In the genomic region with DNA sequence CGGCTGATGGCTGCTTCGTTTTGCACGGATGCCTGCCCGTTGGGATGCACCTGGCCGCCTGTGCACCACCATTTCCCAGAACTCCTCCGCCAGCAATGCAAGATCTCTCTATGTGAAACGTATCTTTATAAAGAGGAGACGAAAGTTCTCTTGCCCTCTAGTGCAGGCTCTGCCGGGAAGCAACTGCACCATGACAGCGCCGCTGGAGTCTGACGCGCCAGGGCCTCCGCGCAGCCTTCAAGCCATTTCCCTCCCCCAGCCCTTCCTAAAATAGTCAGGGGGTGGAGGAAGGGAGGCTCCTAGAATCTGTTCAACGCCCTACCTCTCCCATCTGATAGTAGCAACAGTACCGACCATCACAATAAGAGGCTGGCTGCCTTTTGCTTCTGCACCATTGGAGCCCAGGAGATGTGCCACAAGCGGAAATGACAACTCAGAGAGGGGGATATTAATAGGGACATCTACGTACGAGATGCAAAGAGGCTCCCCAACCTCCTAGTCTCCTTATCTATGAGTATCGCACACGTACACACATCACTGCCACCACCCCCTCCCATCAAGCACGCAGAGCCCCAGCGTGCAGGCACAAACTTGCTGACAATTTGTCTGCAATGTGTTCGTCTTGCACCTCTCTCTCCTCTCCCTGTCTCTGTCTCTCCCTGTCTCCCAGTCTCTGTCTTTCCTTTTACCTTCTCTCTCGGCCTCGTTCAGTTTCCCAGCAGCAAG, we compare ENCODE assay signal across 7 cellular contexts. TPM values are rescaled to one million over a fixed set of nuclear protein-coding genes. Genes with fewer than 3 reads are reported as not detected.
DNase-seq lines count a peak whose midpoint lies in the region; ATAC-seq, FAIRE-seq and TF ChIP-seq lines count a peak whose summit lies in the region.

No MANE protein-coding gene starts in this region.

- no peak for TF ChIP-seq CTCF in cardiac fibroblast (IDR thresholded peaks at IDR 0.05; ENCODE audit: low read depth, low read length)

- peak overlapping the region; percentile 58 to 59 for H3K4me3 ChIP-seq in cardiac fibroblast (replicated peaks in 1 of 2; ENCODE audit: low read depth in 2 of 2, low read length in 2 of 2)
- peak overlapping the region; percentile 82 to 93 (median 82) for H3K4me3 ChIP-seq in skeletal muscle tissue (ENCODE audit: low read length in 3 of 3)

- H3K27ac ChIP-seq in skeletal muscle tissue (ENCODE audit: low read depth, low read length): no peak overlapping the region

- FAIRE-seq in urothelium cell line (lab: Jason Lieb, UNC): no peak

- peaks cover 9 to 15% (median 14%) of the 10 kb centered on the region in 3 donors for H3K4me1 ChIP-seq in skeletal muscle tissue (ENCODE audit: control insufficient read depth in 3 of 3, insufficient read depth in 3 of 3, low read length in 3 of 3)

- peak; percentile 44 for ATAC-seq in GM18867 (IDR thresholded peaks at IDR 0.05; ENCODE audit: unreplicated experiment)
- peak; percentile 46 for ATAC-seq in HG03469 (IDR thresholded peaks at IDR 0.05; ENCODE audit: unreplicated experiment)

- H3K36me3 ChIP-seq in skeletal muscle tissue (ENCODE audit: control insufficient read depth in 3 of 3, insufficient read depth in 3 of 3, low read length in 3 of 3): no peaks in the 10 kb centered on the region

- no peaks in the 10 kb centered on the region for H3K9me3 ChIP-seq in skeletal muscle tissue (ENCODE audit: control insufficient read depth in 3 of 3, low read length in 3 of 3)

- peaks cover 5 to 24% (median 19%) of the 10 kb centered on the region in 3 donors for H3K27me3 ChIP-seq in skeletal muscle tissue (ENCODE audit: control insufficient read depth in 3 of 3, insufficient read depth in 3 of 3, low read length in 3 of 3)

- peak; percentile 43 to 53 for DNase-seq in cardiac fibroblast (ENCODE audit: low read depth in 2 of 2)
- DNase-seq in iris pigment epithelial cell (ENCODE audit: low read depth): peak; percentile 58
- DNase-seq in urothelium cell line (ENCODE audit: low spot score): no peak
- no peak for DNase-seq in stimulated activated CD4-positive, alpha-beta T cell treated with anti-CD3 and anti-CD28 coated beads, Interleukin-4, amount 100 ng/mL, for 24 hours

- peak overlapping the region; percentile 54 to 71 (median 63) for H3K9ac ChIP-seq in skeletal muscle tissue (ENCODE audit: low read depth in 1 of 3, low read length in 3 of 3)

RNA-seq across cellular contexts. Expression of a gene that starts 1.1 kb away (rescaled TPM):
- 195 TPM for total RNA-seq in skeletal muscle tissue

Comparison
In these comparisons a context has a peak if more than half of its experiments do, and no peak if none do; other contexts are left out.
1. DNase-seq: peak in cardiac fibroblast (2 of 2) and iris pigment epithelial cell (single experiment); none in urothelium cell line (single experiment) and stimulated activated CD4-positive, alpha-beta T cell treated with anti-CD3 and anti-CD28 coated beads, Interleukin-4, amount 100 ng/mL, for 24 hours (single experiment).